9 cellular contexts compared by ENCODE assay signal in the genomic region with DNA sequence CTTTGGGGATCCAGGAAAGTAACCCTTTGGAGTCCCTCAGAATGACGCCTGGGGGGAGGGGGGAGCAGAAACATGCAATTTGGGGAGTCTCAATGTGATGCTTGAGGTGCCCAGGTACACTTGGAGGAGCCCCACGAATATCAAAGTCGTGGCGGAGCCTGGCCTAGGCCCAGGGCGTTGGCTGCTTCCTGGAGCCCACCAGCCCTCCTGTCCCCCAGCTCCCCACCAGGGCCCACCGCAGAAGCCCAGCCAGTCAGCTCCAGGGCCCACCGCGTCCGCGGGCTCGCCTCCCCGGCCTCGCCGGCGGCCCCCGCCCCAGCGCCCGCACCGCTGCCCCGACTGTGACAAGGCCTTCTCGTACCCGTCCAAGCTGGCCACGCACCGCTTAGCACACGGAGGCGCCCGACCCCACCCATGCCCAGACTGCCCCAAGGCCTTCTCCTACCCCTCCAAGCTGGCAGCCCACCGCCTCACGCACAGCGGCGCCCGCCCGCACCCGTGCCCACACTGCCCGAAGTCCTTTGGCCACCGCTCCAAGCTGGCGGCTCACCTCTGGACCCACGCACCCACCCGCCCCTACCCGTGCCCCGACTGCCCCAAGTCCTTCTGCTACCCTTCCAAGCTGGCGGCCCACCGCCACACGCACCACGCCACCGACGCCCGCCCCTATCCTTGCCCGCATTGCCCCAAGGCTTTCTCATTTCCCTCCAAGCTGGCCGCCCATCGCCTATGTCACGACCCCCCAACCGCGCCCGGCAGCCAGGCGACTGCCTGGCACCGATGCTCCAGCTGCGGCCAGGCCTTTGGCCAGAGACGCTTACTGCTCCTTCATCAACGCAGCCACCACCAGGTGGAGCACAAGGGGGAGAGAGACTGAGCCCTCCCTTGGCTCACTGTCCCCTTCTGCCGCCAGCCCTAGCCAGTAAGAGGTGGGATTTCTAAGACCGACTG. TPM values are rescaled to one million over a fixed set of nuclear protein-coding genes. Genes with fewer than 3 reads are reported as not detected.
DNase-seq lines count a peak whose midpoint lies in the region; ATAC-seq, FAIRE-seq and TF ChIP-seq lines count a peak whose summit lies in the region.
"Had no signal": no experiment of that assay in that cellular context is flagged by ENCODE, and none has a peak within 500 bp of the region (broad histone marks: within the 10 kb centered on the region; RNA-seq: fewer than 3 reads in every experiment).

No MANE protein-coding gene starts in this region.

- DNase-seq in CD14-positive monocyte (ENCODE audit: low spot score): no peak
- DNase-seq in HT-29 (ENCODE audit: low spot score): peak; percentile 60
- peak; percentile 56 for DNase-seq in activated T-cell treated with anti-CD3 and anti-CD28 coated beads, Interleukin-2, amount 50 U/mL, for 24 hours
- DNase-seq in fibroblast of the aortic adventitia (ENCODE audit: low read depth): peak; percentile 63
- peak; percentile 73 for DNase-seq in nephron progenitor cell
- DNase-seq in GM12892 (ENCODE audit: insufficient read length): no peak
- DNase-seq in NCI-H2171 (lab: John Stamatoyannopoulos, UW): no peak

- TF ChIP-seq POLR2A in GM12892 (IDR thresholded peaks at IDR 0.05; ENCODE audit: low read depth, low read length): no peak
- no peak for TF ChIP-seq POLR2A in GM18505 (IDR thresholded peaks at IDR 0.05; ENCODE audit: borderline replicate concordance, extremely low read depth, insufficient read depth, insufficient read length)

- no peak for FAIRE-seq in GM12892 (lab: Jason Lieb, UNC)

- H3K9me3 Mint-ChIP-seq in CD14-positive monocyte (peaks cover 0 to 4% (median 0%) of the 10 kb centered on the region in 7 donors), nephron progenitor cell (peaks cover 19% of the 10 kb centered on the region)
- peaks cover 9% of the 10 kb centered on the region for H3K9me3 Mint-ChIP-seq in activated T-cell treated with anti-CD3 and anti-CD28 coated beads, Interleukin-2, amount 50 U/mL, for 24 hours

- H3K27ac Mint-ChIP-seq in CD14-positive monocyte: peak overlapping the region in 1 of 7 donors; percentile 19
- peak overlapping the region; percentile 83 for H3K27ac Mint-ChIP-seq in activated T-cell treated with anti-CD3 and anti-CD28 coated beads, Interleukin-2, amount 50 U/mL, for 24 hours
- H3K27ac Mint-ChIP-seq in nephron progenitor cell: no peak overlapping the region

- H3K4me1 Mint-ChIP-seq in CD14-positive monocyte (peaks cover 25% of the 10 kb centered on the region), nephron progenitor cell (peaks cover 33% of the 10 kb centered on the region)
- H3K4me1 Mint-ChIP-seq in activated T-cell treated with anti-CD3 and anti-CD28 coated beads, Interleukin-2, amount 50 U/mL, for 24 hours (ENCODE audit: low read depth): peaks cover 25% of the 10 kb centered on the region

- no peak for ATAC-seq in GM18505 (IDR thresholded peaks at IDR 0.05; ENCODE audit: unreplicated experiment)

- peak; percentile 41 for TF ChIP-seq CTCF in CD14-positive monocyte (IDR thresholded peaks at IDR 0.05)
- TF ChIP-seq CTCF in fibroblast of the aortic adventitia (IDR thresholded peaks at IDR 0.05; ENCODE audit: insufficient read depth, low read length): peak; percentile 73
- TF ChIP-seq CTCF in nephron progenitor cell (IDR thresholded peaks at IDR 0.05): peak; percentile 46

- H3K27me3 Mint-ChIP-seq in CD14-positive monocyte (ENCODE audit: low read depth in 3 of 3): peaks cover 0 to 5% (median 0%) of the 10 kb centered on the region in 3 donors
- H3K27me3 Mint-ChIP-seq in activated T-cell treated with anti-CD3 and anti-CD28 coated beads, Interleukin-2, amount 50 U/mL, for 24 hours: no peaks in the 10 kb centered on the region
- peaks cover 2% of the 10 kb centered on the region for H3K27me3 Mint-ChIP-seq in nephron progenitor cell (ENCODE audit: low read depth, poor library complexity)

- H3K36me3 Mint-ChIP-seq in CD14-positive monocyte: peaks cover 28 to 39% of the 10 kb centered on the region in 2 donors
- peaks cover 34% of the 10 kb centered on the region for H3K36me3 Mint-ChIP-seq in activated T-cell treated with anti-CD3 and anti-CD28 coated beads, Interleukin-2, amount 50 U/mL, for 24 hours (ENCODE audit: low read depth)
- peaks cover 43% of the 10 kb centered on the region for H3K36me3 Mint-ChIP-seq in nephron progenitor cell (ENCODE audit: low read depth)

- H3K4me3 ChIP-seq in fibroblast of the aortic adventitia (ENCODE audit: low read depth, low read length): no peak overlapping the region

- no peak overlapping the region for H3K4me3 Mint-ChIP-seq in CD14-positive monocyte
- no peak overlapping the region for H3K4me3 Mint-ChIP-seq in activated T-cell treated with anti-CD3 and anti-CD28 coated beads, Interleukin-2, amount 50 U/mL, for 24 hours
- peak overlapping the region; percentile 43 for H3K4me3 Mint-ChIP-seq in nephron progenitor cell

- intact Hi-C loops in CD14-positive monocyte (cut with micrococcal nuclease): loop anchor here (5.0 to 10.0 kb wide), 2 partner anchors 47 to 60 kb away; a partner anchor contains a TSS

RNA-seq across cellular contexts. Expression of a gene that starts 2.1 kb away (rescaled TPM):
- under 1 TPM; 0.25 to 0.79 TPM for polyA plus RNA-seq in CD14-positive monocyte
- 0.08 TPM in 2 replicates for total RNA-seq in HT-29 (2014; rRNA removed; shearing (Covaris generic))
- total RNA-seq in fibroblast of the aortic adventitia (ENCODE audit: low replicate concordance): 0.63 TPM in 1 of 2 replicates, not detected in the other
- 0.85 TPM for polyA plus RNA-seq in GM12892 (2012; ENCODE audit: missing spikeins)
- total RNA-seq: HT1080 had no signal

RNA-seq across cellular contexts. Expression of a gene that starts 8.1 kb away (rescaled TPM):
- polyA plus RNA-seq in CD14-positive monocyte: 100 to 1,000 TPM; 111 to 135 TPM
- 179 and 190 TPM in 2 replicates for total RNA-seq in HT-29 (2014; rRNA removed; shearing (Covaris generic))
- 11.3 and 78.2 TPM in 2 replicates for total RNA-seq in fibroblast of the aortic adventitia (ENCODE audit: low replicate concordance)
- polyA plus RNA-seq in GM12892 (2012; ENCODE audit: missing spikeins): 38.9 TPM

RNA-seq across cellular contexts. Expression of a gene that starts 30.5 kb away (rescaled TPM):
- 1 to 10 TPM; 1.4 to 1.7 TPM for polyA plus RNA-seq in CD14-positive monocyte
- 45.7 and 52.4 TPM in 2 replicates for total RNA-seq in HT-29 (2014; rRNA removed; shearing (Covaris generic))
- 8.0 and 11.4 TPM in 2 replicates for total RNA-seq in fibroblast of the aortic adventitia (ENCODE audit: low replicate concordance)
- 5.4 TPM for polyA plus RNA-seq in GM12892 (2012; ENCODE audit: missing spikeins)

RNA-seq across cellular contexts. Expression of a gene that starts 40.2 kb away (rescaled TPM):
- polyA plus RNA-seq in CD14-positive monocyte: 10 to 100 TPM; 13.1 to 19.3 TPM
- 59.7 and 60.1 TPM in 2 replicates for total RNA-seq in HT-29 (2014; rRNA removed; shearing (Covaris generic))
- total RNA-seq in fibroblast of the aortic adventitia (ENCODE audit: low replicate concordance): 23.5 and 32.9 TPM in 2 replicates
- polyA plus RNA-seq in GM12892 (2012; ENCODE audit: missing spikeins): 23.5 TPM

RNA-seq across cellular contexts. Expression of a gene that starts 40.5 kb away (rescaled TPM):
- polyA plus RNA-seq in CD14-positive monocyte: 1 to 10 TPM in 1 of 2 donors, under 1 TPM in 1; 0.93 to 1.3 TPM
- 0.03 TPM in 1 of 2 replicates, not detected in the other for total RNA-seq in HT-29 (2014; rRNA removed; shearing (Covaris generic))
- 6.4 and 7.4 TPM in 2 replicates for total RNA-seq in fibroblast of the aortic adventitia (ENCODE audit: low replicate concordance)
- polyA plus RNA-seq in GM12892 (2012; ENCODE audit: missing spikeins): 0.89 TPM

Comparison
In these comparisons a context has a peak if more than half of its experiments do, and no peak if none do; other contexts are left out.
1. DNase-seq: peak in HT-29 (single experiment), activated T-cell treated with anti-CD3 and anti-CD28 coated beads, Interleukin-2, amount 50 U/mL, for 24 hours (single experiment), fibroblast of the aortic adventitia (single experiment) and nephron progenitor cell (single experiment); none in CD14-positive monocyte (single experiment), GM12892 (single experiment) and NCI-H2171 (single experiment).
2. Peak in every context shown above with its lines, with median percentiles within 50 percentile points of each other: CTCF ChIP-seq.